ENCODE assay signal across 1 cellular context in genomic region chrX:48508400-48509244, GRCh38.
TF ChIP-seq lines count a peak whose summit lies in the region.

Gene PORCN, plus strand, starts transcription at chrX:48508992. Its CDS starts 829 bp downstream, at chrX:48509821.

TF ChIP-seq in K562, 482 proteins besides CTCF, POLR2A, EP300 and RAD21 (continued from another document and continues in another):
- TF ChIP-seq RBM22 (IDR thresholded peaks at IDR 0.05; ENCODE audit: low read depth, low read length, poor library complexity, severe bottlenecking) = no peak
- TF ChIP-seq BCL6 (CRISPR knock-in tag; IDR thresholded peaks at IDR 0.05) = no peak
- TF ChIP-seq CTCFL (IDR thresholded peaks at IDR 0.05; ENCODE audit: borderline replicate concordance, insufficient read depth, low read depth, low read length, poor library complexity, severe bottlenecking) = no peak
- 0 out of 2 replicates have a peak, but pooled peaks have one; percentile 26 for TF ChIP-seq FOXM1 (IDR thresholded peaks at IDR 0.05; ENCODE audit: low read depth)
- no peak for TF ChIP-seq FOXM1 (CRISPR knock-in tag; IDR thresholded peaks at IDR 0.05; ENCODE audit: low read depth)
- peak in 1 of 2 experiments; percentile 40; a peak in 1 of 4 replicates for TF ChIP-seq UBTF (IDR thresholded peaks at IDR 0.05; ENCODE audit: borderline replicate concordance in 1 of 2, low read depth in 2 of 2, low read length in 2 of 2)
- TF ChIP-seq SMAD4 (CRISPR knock-in tag; conservative IDR thresholded peaks at IDR 0.05) = peak; percentile 26; the same call in 1 of the 2 replicates
- no peak for TF ChIP-seq PML (IDR thresholded peaks at IDR 0.05; ENCODE audit: low read length)
- TF ChIP-seq ZZZ3 (IDR thresholded peaks at IDR 0.05) = no peak
- no peak for TF ChIP-seq ETS1 (conservative IDR thresholded peaks at IDR 0.05; ENCODE audit: control insufficient read depth, low read depth, low read length)
- TF ChIP-seq ETV1 (tag; conservative IDR thresholded peaks at IDR 0.05; ENCODE audit: low read depth) = 0 out of 2 replicates have a peak, but pooled peaks have one; percentile 16
- TF ChIP-seq HDGF (IDR thresholded peaks at IDR 0.05) = no peak
- no peak for TF ChIP-seq CTBP1 (IDR thresholded peaks at IDR 0.05; ENCODE audit: borderline replicate concordance)
- no peak for TF ChIP-seq SMAD1 (IDR thresholded peaks at IDR 0.05; ENCODE audit: low read depth, low read length, partially characterized antibody)
- peak; percentile 40; the same call in 1 of the 2 replicates for TF ChIP-seq MBD2 (IDR thresholded peaks at IDR 0.05; ENCODE audit: borderline replicate concordance, low read depth)
- TF ChIP-seq MNT (conservative IDR thresholded peaks at IDR 0.05) = peak in 1 of 2 experiments; percentile 48; a peak in 1 of 4 replicates
- no peak for TF ChIP-seq MTA1 (IDR thresholded peaks at IDR 0.05; ENCODE audit: borderline replicate concordance)
- no peak for TF ChIP-seq ZHX1 (conservative IDR thresholded peaks at IDR 0.05; ENCODE audit: low read length)
- TF ChIP-seq ZFP36 (IDR thresholded peaks at IDR 0.05; ENCODE audit: low read depth, low read length, partially characterized antibody) = peak; percentile 93
- peak; percentile 86 for TF ChIP-seq PCBP1 (IDR thresholded peaks at IDR 0.05; ENCODE audit: low read depth, low read length, poor library complexity, severe bottlenecking)
- TF ChIP-seq ZBTB11 (CRISPR knock-in tag; IDR thresholded peaks at IDR 0.05) = peak in 1 of 3 experiments; percentile 94; a peak in 2 of 6 replicates
- peak; percentile 59 for TF ChIP-seq RBFOX2 (IDR thresholded peaks at IDR 0.05; ENCODE audit: low read depth, low read length)
- no peak for TF ChIP-seq GTF2B (IDR thresholded peaks at IDR 0.05; ENCODE audit: extremely low read depth, insufficient read length)
- TF ChIP-seq RBBP5 (IDR thresholded peaks at IDR 0.05; ENCODE audit: borderline replicate concordance, insufficient read depth, low read length, poor library complexity, severe bottlenecking) = peak; percentile 46
- no peak for TF ChIP-seq CREB3 (tag; conservative IDR thresholded peaks at IDR 0.05; ENCODE audit: low read depth)
- TF ChIP-seq ILF3 (IDR thresholded peaks at IDR 0.05; ENCODE audit: borderline replicate concordance) = no peak
- no peak for TF ChIP-seq ZNF395 (CRISPR knock-in tag; IDR thresholded peaks at IDR 0.05)
- no peak for TF ChIP-seq NR3C1 (CRISPR knock-in tag; IDR thresholded peaks at IDR 0.05)
- no peak for TF ChIP-seq RBM17 (IDR thresholded peaks at IDR 0.05; ENCODE audit: borderline replicate concordance, low read depth, low read length)
- no peak for TF ChIP-seq JUND (IDR thresholded peaks at IDR 0.05; ENCODE audit: borderline replicate concordance, low read depth, low read length)
- TF ChIP-seq JUND (tag; IDR thresholded peaks at IDR 0.05; ENCODE audit: borderline replicate concordance, low read depth, low read length) = no peak; the same call in 2 of the 3 replicates
- TF ChIP-seq ZSCAN32 (CRISPR knock-in tag; IDR thresholded peaks at IDR 0.05) = no peak
- TF ChIP-seq DIDO1 (tag; IDR thresholded peaks at IDR 0.05; ENCODE audit: low read depth) = no peak
- no peak for TF ChIP-seq SIN3B (IDR thresholded peaks at IDR 0.05; ENCODE audit: low read depth)
- no peak for TF ChIP-seq KLF13 (tag; IDR thresholded peaks at IDR 0.05; ENCODE audit: borderline replicate concordance, low read depth)
- peak; percentile 30; the same call in 1 of the 2 replicates for TF ChIP-seq BCOR (IDR thresholded peaks at IDR 0.05)
- 0 out of 2 replicates have a peak, but pooled peaks have one; percentile 36 for TF ChIP-seq ZEB2 (IDR thresholded peaks at IDR 0.05)
- no peak for TF ChIP-seq RHOXF2B (CRISPR knock-in tag; conservative IDR thresholded peaks at IDR 0.05)
- TF ChIP-seq CBX8 (IDR thresholded peaks at IDR 0.05; ENCODE audit: borderline replicate concordance, extremely low read depth, low read depth, low read length, poor library complexity, severe bottlenecking) = no peak
- TF ChIP-seq SMARCE1 (IDR thresholded peaks at IDR 0.05) = 0 out of 2 replicates have a peak, but pooled peaks have one; percentile 24
- no peak for TF ChIP-seq XRCC4 (IDR thresholded peaks at IDR 0.05; ENCODE audit: extremely low read depth, insufficient read depth, insufficient read length)
- no peak for TF ChIP-seq PTRF (tag; IDR thresholded peaks at IDR 0.05)
- no peak for TF ChIP-seq FOXP4 (CRISPR knock-in tag; IDR thresholded peaks at IDR 0.05; ENCODE audit: borderline replicate concordance)
